19 cellular contexts compared by ENCODE assay signal in the genomic region with DNA sequence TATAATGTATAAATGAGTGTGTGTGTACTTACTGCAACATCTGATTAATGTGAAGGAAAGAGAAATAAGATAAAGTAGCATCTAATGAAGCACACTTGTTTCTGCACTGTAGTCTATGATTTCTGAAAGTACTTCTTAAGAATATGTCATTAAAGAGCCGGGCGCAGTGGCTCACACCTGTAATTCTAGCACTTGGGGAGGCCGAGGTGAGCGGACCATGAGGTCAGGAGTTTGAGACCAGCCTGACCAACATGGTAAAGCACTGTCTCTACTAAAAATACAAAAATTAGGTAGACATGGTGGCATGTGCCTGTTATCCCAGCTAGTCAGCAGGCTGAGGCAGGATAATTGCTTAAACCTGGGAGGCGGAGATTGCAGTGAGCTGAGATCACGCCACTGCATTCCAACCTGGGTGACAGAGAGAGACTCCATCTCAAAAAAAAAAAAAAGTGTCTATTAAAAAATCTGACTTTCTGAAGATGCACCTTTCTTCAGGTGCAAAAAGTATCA.
"Had no signal": no experiment of that assay in that cellular context is flagged by ENCODE, and none has a peak within 500 bp of the region (broad histone marks: within the 10 kb centered on the region; RNA-seq: fewer than 3 reads in every experiment).

No MANE protein-coding gene starts in this region.

- H3K9me3 Mint-ChIP-seq: type B pancreatic cell had no signal

- H3K4me3 ChIP-seq: coronary artery, pancreas, right lobe of liver, stomach, thyroid gland had no signal

- H3K36me3 ChIP-seq: neutrophil, pancreas, right lobe of liver, stomach, thyroid gland had no signal

- H3K27me3 ChIP-seq: neutrophil, pancreas, right lobe of liver, stomach, thyroid gland had no signal

- H3K4me1 Mint-ChIP-seq: immature natural killer cell, natural killer cell had no signal

- H3K4me3 Mint-ChIP-seq: immature natural killer cell; natural killer cell; stimulated activated effector memory CD8-positive, alpha-beta T cell treated with anti-CD3 and anti-CD28 coated beads, Interleukin-12 subunit alpha, Interleukin-12 subunit beta, amount 100 ng/mL, for 72 hours; type B pancreatic cell had no signal

- DNase-seq: dermis blood vessel endothelial cell; effector memory CD4-positive, alpha-beta T cell; hypothalamus; immature natural killer cell; kidney; natural killer cell; pancreas; right lobe of liver; small intestine; stimulated activated CD4-positive, alpha-beta T cell treated with anti-CD3 and anti-CD28 coated beads, Interleukin-2, amount 100 ng/mL, for 24 hours; stimulated activated CD4-positive, alpha-beta T cell treated with anti-CD3 and anti-CD28 coated beads, Interleukin-4, amount 100 ng/mL, for 24 hours; stimulated activated naive CD4-positive, alpha-beta T cell treated with Interleukin-2 at 50 U/mL for 16 hours; stomach; thyroid gland had no signal

- H3K27me3 Mint-ChIP-seq: progenitor cell of endocrine pancreas, type B pancreatic cell had no signal

- H3K4me1 ChIP-seq: pancreas, right lobe of liver, thyroid gland had no signal

- H3K36me3 Mint-ChIP-seq: immature natural killer cell; natural killer cell; stimulated activated effector memory CD8-positive, alpha-beta T cell treated with anti-CD3 and anti-CD28 coated beads, Interleukin-12 subunit alpha, Interleukin-12 subunit beta, amount 100 ng/mL, for 72 hours; type B pancreatic cell had no signal

- H3K9me3 ChIP-seq: neutrophil, pancreas, right lobe of liver, stomach, thyroid gland had no signal

- H3K27ac ChIP-seq: coronary artery, neutrophil, pancreas, right lobe of liver, stomach, thyroid gland had no signal

- H3K27ac Mint-ChIP-seq: immature natural killer cell; natural killer cell; progenitor cell of endocrine pancreas; stimulated activated effector memory CD8-positive, alpha-beta T cell treated with anti-CD3 and anti-CD28 coated beads, Interleukin-12 subunit alpha, Interleukin-12 subunit beta, amount 100 ng/mL, for 72 hours; type B pancreatic cell had no signal
